ENCODE assay signal across 8 cellular contexts in genomic region chr1:16163882-16164820, GRCh38. TPM values are rescaled to one million over a fixed set of nuclear protein-coding genes. Genes with fewer than 3 reads are reported as not detected.
DNase-seq lines count a peak whose midpoint lies in the region; ATAC-seq lines count a peak whose summit lies in the region.

No MANE protein-coding gene starts in this region.

- POLR2A ChIA-PET in CD4-positive, alpha-beta memory T cell (lab: Charles Lee; ENCODE audit: partially characterized antibody) = interaction anchor here (1.3 kb wide), 1 partner anchor 9 kb away, joined by 3 read pairs; no protein-coding TSS in a partner anchor

- no peak overlapping the region for H3K27ac ChIP-seq in CD4-positive, alpha-beta memory T cell (ENCODE audit: low read depth, low read length)
- no peak overlapping the region for H3K27ac ChIP-seq in aorta (ENCODE audit: low read depth in 1 of 2, low read length in 2 of 2)

- H3K9me3 ChIP-seq in CD4-positive, alpha-beta memory T cell (ENCODE audit: control insufficient read depth in 1 of 2, low read length in 2 of 2) = no peaks in the 10 kb centered on the region
- no peaks in the 10 kb centered on the region for H3K9me3 ChIP-seq in aorta (ENCODE audit: control insufficient read depth, low read length)

- no peaks in the 10 kb centered on the region for H3K36me3 Mint-ChIP-seq in CD4-positive, alpha-beta memory T cell

- ATAC-seq in HG03025 (IDR thresholded peaks at IDR 0.05; ENCODE audit: low FRiP score, unreplicated experiment) (no peak), HG03097 (IDR thresholded peaks at IDR 0.05; ENCODE audit: low FRiP score, unreplicated experiment) (no peak), GM19397 (IDR thresholded peaks at IDR 0.05; ENCODE audit: unreplicated experiment) (no peak), aorta (ENCODE audit: low FRiP score) (no peak)

- 72 to 75% methylated on average over 16 of the region's 16 CpGs for WGBS in aorta, 2 donors

- H3K27me3 Mint-ChIP-seq in CD4-positive, alpha-beta memory T cell = no peaks in the 10 kb centered on the region

- peaks cover 40 to 82% (median 60%) of the 10 kb centered on the region in 4 donors for H3K4me1 Mint-ChIP-seq in CD4-positive, alpha-beta memory T cell

- no peaks in the 10 kb centered on the region for H3K9me3 Mint-ChIP-seq in CD4-positive, alpha-beta memory T cell

- H3K4me3 ChIP-seq in CD4-positive, alpha-beta memory T cell (ENCODE audit: low read length in 2 of 2) = no peak overlapping the region
- H3K4me3 ChIP-seq in aorta (ENCODE audit: low read length in 2 of 2) = no peak overlapping the region

- CTCF ChIA-PET in CD4-positive, alpha-beta memory T cell (lab: Charles Lee; ENCODE audit: partially characterized antibody) = interaction anchor here (0.8 to 1.8 kb wide), 3 partner anchors 25 to 85 kb away, joined by 3 to 5 read pairs (median 4); no protein-coding TSS in a partner anchor

- peak in 1 of 5 donors; percentile 58 for DNase-seq in CD4-positive, alpha-beta memory T cell
- DNase-seq in HuH-7.5 (ENCODE audit: low spot score) = peak; percentile 78
- peak; percentile 78 for DNase-seq in T1000 (lab: John Stamatoyannopoulos, UW)
- DNase-seq in iPS-NIHi7 (ENCODE audit: extremely low spot score) = peak; percentile 40
- no peak for DNase-seq in aorta

- peak overlapping the region in 6 of 8 donors; percentile 35 to 76 (median 62) for H3K4me3 Mint-ChIP-seq in CD4-positive, alpha-beta memory T cell

- H3K27ac Mint-ChIP-seq in CD4-positive, alpha-beta memory T cell = peak overlapping the region; percentile 36 to 83 (median 66)

- H3K4me1 ChIP-seq in CD4-positive, alpha-beta memory T cell (ENCODE audit: insufficient read depth, low read length) = peaks cover 49% of the 10 kb centered on the region
- no peaks in the 10 kb centered on the region for H3K4me1 ChIP-seq in aorta (ENCODE audit: control insufficient read depth in 1 of 2, insufficient read depth in 2 of 2, low read length in 2 of 2)

- H3K27me3 ChIP-seq in CD4-positive, alpha-beta memory T cell (ENCODE audit: insufficient read depth, low read length) = no peaks in the 10 kb centered on the region
- no peaks in the 10 kb centered on the region for H3K27me3 ChIP-seq in aorta (ENCODE audit: control insufficient read depth in 1 of 2, insufficient read depth in 2 of 2, low read length in 1 of 2)

- intact Hi-C loops in CD4-positive, alpha-beta memory T cell (cut with micrococcal nuclease) = no loop called here
- intact Hi-C loops in aorta (cut with DNase I) = no loop called here

- H3K36me3 ChIP-seq in CD4-positive, alpha-beta memory T cell (ENCODE audit: insufficient read depth, low read length) = no peaks in the 10 kb centered on the region
- no peaks in the 10 kb centered on the region for H3K36me3 ChIP-seq in aorta (ENCODE audit: control insufficient read depth in 1 of 2, insufficient read depth in 2 of 2, low read length in 1 of 2)

RNA-seq across cellular contexts. Expression of gene EPHA2, which starts 8.3 kb away (rescaled TPM):
- total RNA-seq in CD4-positive, alpha-beta memory T cell = not detected
- polyA plus RNA-seq in CD4-positive, alpha-beta memory T cell = not detected
- total RNA-seq in aorta = 10 to 100 TPM; 25.2 to 25.9 TPM
- 1 to 10 TPM; 5.4 to 6.3 TPM for polyA plus RNA-seq in aorta

RNA-seq across cellular contexts. Expression of gene ARHGEF19, which starts 48.3 kb away (rescaled TPM):
- 10 to 100 TPM; 13.1 to 16.7 TPM for total RNA-seq in CD4-positive, alpha-beta memory T cell
- 10 to 100 TPM in 1 of 2 donors, 1 to 10 TPM in 1; 7.6 to 11.2 TPM for polyA plus RNA-seq in CD4-positive, alpha-beta memory T cell
- 1 to 10 TPM; 7.1 to 8.6 TPM for total RNA-seq in aorta
- polyA plus RNA-seq in aorta = 10 to 100 TPM in 1 of 2 donors, 1 to 10 TPM in 1; 3.3 to 19.7 TPM

Comparison
In these comparisons a context has a peak if more than half of its experiments do, and no peak if none do; other contexts are left out.
1. DNase-seq: peak in HuH-7.5 (single experiment), T1000 (single experiment) and iPS-NIHi7 (single experiment); none in aorta (0 of 2).
2. RNA of gene EPHA2, which starts 8.3 kb away (total RNA-seq): 25.2 to 25.9 TPM in aorta; not detected in CD4-positive, alpha-beta memory T cell; every median in the first group is over 10 times any median in the second.